In the genomic region with DNA sequence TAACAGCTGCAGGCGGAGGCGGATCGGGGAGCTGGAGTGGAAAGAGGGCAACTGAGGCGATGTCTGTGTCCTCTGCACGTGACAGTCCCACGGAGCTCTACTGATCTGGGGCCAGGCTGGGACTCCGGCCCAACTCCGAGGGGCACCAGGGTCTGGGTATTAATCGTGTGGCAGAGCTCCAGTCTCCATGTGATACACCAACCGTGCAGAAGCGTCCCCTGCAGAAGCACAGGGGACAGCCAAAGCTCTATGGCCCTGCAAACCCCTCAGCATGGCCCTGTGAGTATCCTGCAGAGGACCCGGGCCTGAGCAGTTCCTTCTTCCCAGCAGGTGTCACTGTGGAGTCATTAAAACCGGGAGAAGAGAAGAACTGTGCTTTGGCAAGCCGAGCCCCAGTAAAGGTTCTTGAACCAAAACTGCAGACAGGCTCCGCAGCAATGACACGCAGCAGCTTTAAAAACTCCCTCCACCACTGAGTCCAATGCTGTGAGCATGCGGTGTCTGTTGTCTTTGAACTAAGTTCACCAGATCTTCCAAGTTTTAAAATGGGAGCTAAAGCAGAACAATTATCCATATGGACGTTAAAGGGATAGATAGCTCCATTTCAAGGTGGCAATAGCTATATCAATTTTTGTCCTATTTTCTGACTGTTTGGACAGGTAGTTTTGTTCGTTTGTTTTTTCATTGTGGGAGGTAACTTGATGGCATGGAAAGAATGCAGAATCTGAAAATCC, we compare ENCODE assay signal across 8 cellular contexts.
DNase-seq lines count a peak whose midpoint lies in the region; ATAC-seq and TF ChIP-seq lines count a peak whose summit lies in the region.

No MANE protein-coding gene starts in this region.

- ATAC-seq in GM18867 (IDR thresholded peaks at IDR 0.05; ENCODE audit: unreplicated experiment) (peak; percentile 88), HG03342 (IDR thresholded peaks at IDR 0.05; ENCODE audit: unreplicated experiment) (peak; percentile 65), GM21528 (IDR thresholded peaks at IDR 0.05; ENCODE audit: low FRiP score, unreplicated experiment) (no peak)

- DNase-seq in CD1c-positive myeloid dendritic cell (ENCODE audit: extremely low spot score): peak; percentile 45
- peak; percentile 2 for DNase-seq in NCI-H82 treated with DMSO at 0.1 percent for 48 hours (lab: John Stamatoyannopoulos, UW; ENCODE audit: unreplicated experiment)
- peak; percentile 45 for DNase-seq in astrocyte of the spinal cord (ENCODE audit: low read depth, low spot score)
- DNase-seq in iPS-NIHi7 (ENCODE audit: extremely low spot score): peak; percentile 78
- peak; percentile 16 for DNase-seq in stimulated activated CD4-positive, alpha-beta T cell treated with anti-CD3 and anti-CD28 coated beads, Interleukin-1b, Interleukin-23, amount 100 ng/mL, for 48 hours

- in situ Hi-C loops in astrocyte of the spinal cord (cut with HindIII; ENCODE audit: low sequenced_read_pairs): no loop called here

- TF ChIP-seq CTCF in astrocyte of the spinal cord (IDR thresholded peaks at IDR 0.05; ENCODE audit: low read depth, low read length): peak; percentile 73

- no peak overlapping the region for H3K4me3 ChIP-seq in astrocyte of the spinal cord (ENCODE audit: low read depth, low read length)

Comparison
In these comparisons a context has a peak if more than half of its experiments do, and no peak if none do; other contexts are left out.
1. DNase-seq: peak in every context shown above with its lines; median percentile 78 in iPS-NIHi7; 45 in CD1c-positive myeloid dendritic cell; 45 in astrocyte of the spinal cord; 16 in stimulated activated CD4-positive, alpha-beta T cell treated with anti-CD3 and anti-CD28 coated beads, Interleukin-1b, Interleukin-23, amount 100 ng/mL, for 48 hours; 2 in NCI-H82 treated with DMSO at 0.1 percent for 48 hours.